In the genomic region with DNA sequence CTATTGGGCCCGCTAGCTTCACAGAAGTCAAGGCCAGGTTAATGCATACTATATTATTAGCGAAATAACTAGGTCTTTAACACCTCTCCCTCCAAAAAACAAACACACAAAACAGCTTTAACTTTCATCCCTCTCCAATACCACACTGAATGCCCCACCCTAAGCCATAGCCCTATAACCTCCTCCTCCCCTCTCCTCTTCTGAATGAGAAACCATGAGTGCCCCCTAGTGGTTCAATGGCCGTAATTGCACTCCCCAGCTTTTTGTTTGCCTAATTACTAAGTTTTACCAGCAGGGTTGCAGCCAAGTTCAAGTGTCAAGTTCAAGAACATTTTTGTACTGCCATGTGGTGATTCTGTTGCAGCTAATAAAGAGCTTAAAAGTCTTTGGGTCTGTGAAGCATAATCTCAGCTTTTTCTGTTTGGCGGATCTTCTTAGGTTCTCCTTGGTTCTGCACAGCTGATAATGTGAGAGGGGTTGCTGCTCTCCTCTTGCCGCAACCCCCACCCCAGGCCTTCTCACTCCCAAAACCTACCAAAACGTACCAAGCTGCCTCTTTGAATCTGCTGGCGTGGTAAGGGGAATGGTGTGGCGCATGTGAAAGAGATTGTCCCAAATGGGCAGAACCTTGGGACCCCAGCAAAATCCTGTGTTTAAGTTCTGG, we compare ENCODE assay signal across 8 cellular contexts. TPM values are rescaled to one million over a fixed set of nuclear protein-coding genes. Genes with fewer than 3 reads are reported as not detected.
DNase-seq lines count a peak whose midpoint lies in the region; ATAC-seq and TF ChIP-seq lines count a peak whose summit lies in the region.

No MANE protein-coding gene starts in this region.

- no peak overlapping the region for H3K4me2 ChIP-seq in OCI-LY3 (ENCODE audit: low read length)

- intact Hi-C loops in CD4-positive, alpha-beta memory T cell (cut with micrococcal nuclease) = loop anchor here (1.0 kb wide), 3 partner anchors 58 to 949 kb away; partner anchors contain the start of gene RPL22L1
- intact Hi-C loops in natural killer cell (cut with micrococcal nuclease) = loop anchor here (1.0 kb wide), 2 partner anchors 398 to 502 kb away; no protein-coding TSS in a partner anchor

- H2AFZ ChIP-seq in OCI-LY3 (ENCODE audit: low read depth, low read length) = no peak overlapping the region

- no peak for TF ChIP-seq EP300 in Ishikawa (IDR thresholded peaks at IDR 0.05; ENCODE audit: borderline replicate concordance)

- H3K27me3 ChIP-seq in CD4-positive, alpha-beta memory T cell (ENCODE audit: insufficient read depth, low read length) = no peaks in the 10 kb centered on the region
- H3K27me3 ChIP-seq in OCI-LY3 (ENCODE audit: low read depth, low read length) = peaks cover 20% of the 10 kb centered on the region

- no peak overlapping the region for H3K4me3 Mint-ChIP-seq in CD4-positive, alpha-beta memory T cell
- no peak overlapping the region for H3K4me3 Mint-ChIP-seq in natural killer cell

- H3K4me1 Mint-ChIP-seq in CD4-positive, alpha-beta memory T cell = peaks cover 0 to 5% (median under 1%) of the 10 kb centered on the region in 4 donors
- peaks cover 6 to 7% of the 10 kb centered on the region in 2 donors for H3K4me1 Mint-ChIP-seq in natural killer cell

- no peak overlapping the region for H3K27ac ChIP-seq in CD4-positive, alpha-beta memory T cell (ENCODE audit: low read depth, low read length)
- no peak overlapping the region for H3K27ac ChIP-seq in OCI-LY3 (ENCODE audit: low read length)

- peak; percentile 97 for TF ChIP-seq RAD21 in Ishikawa (IDR thresholded peaks at IDR 0.05; ENCODE audit: low read depth)

- H3K4me3 ChIP-seq in CD4-positive, alpha-beta memory T cell (ENCODE audit: low read length in 2 of 2) = no peak overlapping the region
- H3K4me3 ChIP-seq in OCI-LY3 (ENCODE audit: low read length) = no peak overlapping the region

- peak; percentile 15 for TF ChIP-seq POLR2A in erythroblast (IDR thresholded peaks at IDR 0.05; ENCODE audit: low read length)

- no peaks in the 10 kb centered on the region for H3K79me2 ChIP-seq in OCI-LY3 (ENCODE audit: low read length)

- CTCF ChIA-PET in CD4-positive, alpha-beta memory T cell (lab: Charles Lee; ENCODE audit: partially characterized antibody) = interaction anchor here (0.7 to 6.3 kb wide), 40 partner anchors 9 to 1080 kb away, joined by 3 to 97 read pairs (median 4); partner anchors contain the start of gene RPL22L1

- H3K4me1 ChIP-seq in CD4-positive, alpha-beta memory T cell (ENCODE audit: insufficient read depth, low read length) = no peaks in the 10 kb centered on the region
- peaks cover 9% of the 10 kb centered on the region for H3K4me1 ChIP-seq in OCI-LY3 (ENCODE audit: low read length)

- H3K27ac Mint-ChIP-seq in CD4-positive, alpha-beta memory T cell = no peak overlapping the region
- H3K27ac Mint-ChIP-seq in natural killer cell = no peak overlapping the region

- no peaks in the 10 kb centered on the region for H4K20me1 ChIP-seq in OCI-LY3 (ENCODE audit: insufficient read depth, low read length)

- no peak overlapping the region for H3K9ac ChIP-seq in OCI-LY3 (ENCODE audit: low read length)

- ATAC-seq in GM21367 (IDR thresholded peaks at IDR 0.05; ENCODE audit: unreplicated experiment) (peak; percentile 86), natural killer cell (peak; percentile 87 to 99 (median 98))

- no peaks in the 10 kb centered on the region for H3K36me3 ChIP-seq in CD4-positive, alpha-beta memory T cell (ENCODE audit: insufficient read depth, low read length)
- H3K36me3 ChIP-seq in OCI-LY3 (replicated peaks; ENCODE audit: low read depth, low read length) = no peaks in the 10 kb centered on the region

- H3K27me3 Mint-ChIP-seq in CD4-positive, alpha-beta memory T cell = peaks cover 0 to 2% of the 10 kb centered on the region in 2 donors
- peaks cover 0 to 6% of the 10 kb centered on the region in 2 donors for H3K27me3 Mint-ChIP-seq in natural killer cell (ENCODE audit: low read depth in 2 of 2)

- TF ChIP-seq CTCF in OCI-LY3 (IDR thresholded peaks at IDR 0.05; ENCODE audit: low read depth, low read length) (peak; percentile 95), natural killer cell (IDR thresholded peaks at IDR 0.05) (peak; percentile 93)

- H3K9me3 ChIP-seq in CD4-positive, alpha-beta memory T cell (ENCODE audit: control insufficient read depth in 1 of 2, low read length in 2 of 2) = no peaks in the 10 kb centered on the region
- H3K9me3 ChIP-seq in OCI-LY3 (ENCODE audit: insufficient read depth, low read length) = no peaks in the 10 kb centered on the region

- H3K36me3 Mint-ChIP-seq in CD4-positive, alpha-beta memory T cell = no peaks in the 10 kb centered on the region
- no peaks in the 10 kb centered on the region for H3K36me3 Mint-ChIP-seq in natural killer cell

- POLR2A ChIA-PET in CD4-positive, alpha-beta memory T cell (lab: Charles Lee; ENCODE audit: partially characterized antibody) = no interaction called here

- peaks cover 0 to 3% (median 0%) of the 10 kb centered on the region in 8 donors for H3K9me3 Mint-ChIP-seq in CD4-positive, alpha-beta memory T cell
- H3K9me3 Mint-ChIP-seq in natural killer cell = no peaks in the 10 kb centered on the region

- DNase-seq in CD4-positive, alpha-beta memory T cell = peak; percentile 64 to 73 (median 67)
- peak; percentile 73 for DNase-seq in activated CD8-positive, alpha-beta memory T cell treated with anti-CD3 and anti-CD28 coated beads, Interleukin-2, amount 50 U/mL, for 48 hours
- DNase-seq in erythroblast (lab: John Stamatoyannopoulos, UW) = peak; percentile 89 to 94
- DNase-seq in natural killer cell = peak; percentile 45
- peak; percentile 7 to 76 (median 52) for DNase-seq in stimulated activated naive CD4-positive, alpha-beta T cell (lab: John Stamatoyannopoulos, UW)

TF ChIP-seq in Ishikawa, 13 proteins besides CTCF, POLR2A, EP300 and RAD21:
- no peak for TF ChIP-seq MAX (IDR thresholded peaks at IDR 0.05)
- TF ChIP-seq REST (IDR thresholded peaks at IDR 0.05; ENCODE audit: low read depth) = no peak
- TF ChIP-seq CREB1 (IDR thresholded peaks at IDR 0.05; ENCODE audit: low read depth) = no peak
- no peak for TF ChIP-seq NFIC (IDR thresholded peaks at IDR 0.05)
- no peak for TF ChIP-seq TAF1 (IDR thresholded peaks at IDR 0.05; ENCODE audit: low read depth)
- no peak for TF ChIP-seq FOXM1 (IDR thresholded peaks at IDR 0.05; ENCODE audit: borderline replicate concordance, low read depth)
- no peak for TF ChIP-seq ZBTB7A (IDR thresholded peaks at IDR 0.05; ENCODE audit: low read depth)
- TF ChIP-seq, protein P1, sequence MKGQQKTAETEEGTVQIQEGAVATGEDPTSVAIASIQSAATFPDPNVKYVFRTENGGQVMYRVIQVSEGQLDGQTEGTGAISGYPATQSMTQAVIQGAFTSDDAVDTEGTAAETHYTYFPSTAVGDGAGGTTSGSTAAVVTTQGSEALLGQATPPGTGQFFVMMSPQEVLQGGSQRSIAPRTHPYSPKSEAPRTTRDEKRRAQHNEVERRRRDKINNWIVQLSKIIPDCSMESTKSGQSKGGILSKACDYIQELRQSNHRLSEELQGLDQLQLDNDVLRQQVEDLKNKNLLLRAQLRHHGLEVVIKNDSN (IDR thresholded peaks at IDR 0.05) = no peak
- no peak for TF ChIP-seq CEBPB (IDR thresholded peaks at IDR 0.05)
- no peak for TF ChIP-seq TCF12 (IDR thresholded peaks at IDR 0.05; ENCODE audit: low read depth)
- no peak for TF ChIP-seq EGR1 (IDR thresholded peaks at IDR 0.05)

RNA-seq across cellular contexts. Expression of gene RPL22L1, which starts 57.9 kb away (rescaled TPM):
- total RNA-seq in CD4-positive, alpha-beta memory T cell = 10 to 100 TPM; 31.9 to 32.3 TPM
- 10 to 100 TPM; 27.2 to 43.1 TPM for polyA plus RNA-seq in CD4-positive, alpha-beta memory T cell
- 10 to 100 TPM; 41.9 to 53.8 (median 44.8) TPM for total RNA-seq in natural killer cell
